Comparison of ENCODE assay signal across 13 cellular contexts in the genomic region with DNA sequence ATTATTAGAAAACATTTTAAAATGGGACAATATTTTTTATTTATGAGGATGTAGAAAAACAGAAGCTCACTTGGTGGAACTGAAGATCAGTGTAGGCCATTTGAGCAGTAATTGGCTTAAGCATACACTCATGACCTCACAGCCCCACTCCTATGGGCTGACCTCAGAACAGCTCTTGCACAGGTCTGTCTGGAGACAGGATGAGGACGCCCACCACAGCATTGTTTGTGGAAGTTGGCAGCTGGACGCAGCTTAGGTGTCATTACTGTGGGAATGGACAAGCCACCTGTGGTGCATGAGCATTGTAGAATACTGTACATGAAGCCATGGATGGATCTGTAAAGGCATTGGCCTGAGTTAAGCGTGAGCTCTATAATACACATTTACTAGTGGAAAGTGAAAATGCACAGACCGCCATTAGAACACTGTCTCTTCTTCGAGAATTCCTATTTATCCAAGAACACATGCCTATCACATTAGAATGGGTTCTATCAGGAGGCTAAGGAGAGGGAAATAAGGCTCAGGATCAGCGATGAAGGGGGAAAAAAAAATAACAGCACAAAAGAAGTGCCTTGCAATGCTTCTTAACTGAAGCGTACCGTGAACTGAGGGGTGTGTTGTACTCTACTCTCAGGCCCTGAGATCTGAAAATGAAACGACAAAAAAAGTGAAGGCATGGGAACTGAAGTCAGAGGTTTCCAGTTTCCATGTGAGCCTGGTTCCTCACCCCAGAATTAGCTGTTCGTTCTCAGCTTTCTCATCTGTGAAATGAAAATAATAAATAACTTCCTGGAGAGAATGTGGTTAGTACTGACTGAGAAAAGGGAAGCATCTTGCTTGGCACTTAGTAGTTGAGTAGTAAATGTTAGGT. TPM values are rescaled to one million over a fixed set of nuclear protein-coding genes. Genes with fewer than 3 reads are reported as not detected.
A peak's percentile ranks its signal among the peaks of the same experiment; 100 is the strongest.
DNase-seq lines count a peak whose midpoint lies in the region; ATAC-seq, FAIRE-seq and TF ChIP-seq lines count a peak whose summit lies in the region.
"Had no signal": no experiment of that assay in that cellular context is flagged by ENCODE, and none has a peak within 500 bp of the region (broad histone marks: within the 10 kb centered on the region; RNA-seq: fewer than 3 reads in every experiment).

No MANE protein-coding gene starts in this region.

- WGBS in small intestine, 3 donors = 75 to 83% (median 80%) methylated on average over 10 of the region's 10 CpGs

- no peak overlapping the region for H3K4me3 ChIP-seq in small intestine (ENCODE audit: low read depth in 1 of 2, low read length in 2 of 2)
- no peak overlapping the region for H3K4me3 ChIP-seq in foreskin fibroblast (ENCODE audit: low read depth in 1 of 2, low read length in 2 of 2)
- H3K4me3 ChIP-seq: body of pancreas had no signal

- H3K9me3 Mint-ChIP-seq in progenitor cell of endocrine pancreas (ENCODE audit: low read depth) = no peaks in the 10 kb centered on the region
- H3K9me3 Mint-ChIP-seq: activated T-cell treated with anti-CD3 and anti-CD28 coated beads, Interleukin-2, amount 50 U/mL, for 4 hours had no signal

- H3K9me3 ChIP-seq in small intestine (ENCODE audit: control insufficient read depth, low read depth) = no peaks in the 10 kb centered on the region
- H3K9me3 ChIP-seq: body of pancreas had no signal

- ATAC-seq in GM18517 (IDR thresholded peaks at IDR 0.05; ENCODE audit: unreplicated experiment) = peak; percentile 75
- peak; percentile 78 for ATAC-seq in GM21367 (IDR thresholded peaks at IDR 0.05; ENCODE audit: unreplicated experiment)
- peak; percentile 59 for ATAC-seq in HG03039 (IDR thresholded peaks at IDR 0.05; ENCODE audit: unreplicated experiment)
- ATAC-seq: activated T-cell treated with anti-CD3 and anti-CD28 coated beads, Interleukin-2, amount 50 U/mL, for 4 hours; body of pancreas had no signal

- peaks cover 0 to 11% of the 10 kb centered on the region in 2 donors for H3K27me3 ChIP-seq in small intestine (ENCODE audit: control insufficient read depth in 2 of 2, insufficient read depth in 2 of 2, low read length in 2 of 2)
- H3K27me3 ChIP-seq: body of pancreas had no signal

- H3K36me3 ChIP-seq in small intestine (ENCODE audit: control insufficient read depth in 2 of 2, insufficient read depth in 2 of 2, low read length in 2 of 2) = no peaks in the 10 kb centered on the region

- no peak overlapping the region for H3K27ac ChIP-seq in small intestine (ENCODE audit: low read depth in 1 of 2, low read length in 1 of 2)
- H3K27ac ChIP-seq: body of pancreas had no signal

- peak; percentile 75 for DNase-seq in NCI-H146 (lab: John Stamatoyannopoulos, UW)
- no peak for DNase-seq in progenitor cell of endocrine pancreas (ENCODE audit: low spot score, unreplicated experiment)
- DNase-seq in small intestine = no peak
- DNase-seq in foreskin fibroblast = no peak
- DNase-seq in DMS153 treated with DMSO at 0.1 percent for 48 hours (lab: John Stamatoyannopoulos, UW; ENCODE audit: unreplicated experiment) = no peak
- DNase-seq: activated T-cell treated with anti-CD3 and anti-CD28 coated beads, Interleukin-2, amount 50 U/mL, for 4 hours; body of pancreas; COR-L47; NCI-H2081 had no signal

- no peak overlapping the region for H3K4me3 Mint-ChIP-seq in progenitor cell of endocrine pancreas (ENCODE audit: low read depth)
- H3K4me3 Mint-ChIP-seq: activated T-cell treated with anti-CD3 and anti-CD28 coated beads, Interleukin-2, amount 50 U/mL, for 4 hours had no signal

- H3K4me1 Mint-ChIP-seq in progenitor cell of endocrine pancreas (ENCODE audit: low read depth) = no peaks in the 10 kb centered on the region

- no peak for FAIRE-seq in small intestine (lab: Jason Lieb, UNC)
- FAIRE-seq: RCC 7860 had no signal

- H3K27me3 Mint-ChIP-seq in progenitor cell of endocrine pancreas = peaks cover 43% of the 10 kb centered on the region

- no peak for TF ChIP-seq CTCF in progenitor cell of endocrine pancreas (IDR thresholded peaks at IDR 0.05; ENCODE audit: unreplicated experiment)
- no peak for TF ChIP-seq CTCF in foreskin fibroblast (IDR thresholded peaks at IDR 0.05; ENCODE audit: low read depth, low read length)

- no peaks in the 10 kb centered on the region for H3K36me3 Mint-ChIP-seq in progenitor cell of endocrine pancreas (ENCODE audit: insufficient read depth)

- H3K4me1 ChIP-seq in small intestine (ENCODE audit: control insufficient read depth in 2 of 2, insufficient read depth in 1 of 2, low read depth in 1 of 2, low read length in 1 of 2) = no peaks in the 10 kb centered on the region
- H3K4me1 ChIP-seq: body of pancreas had no signal

- H3K27ac Mint-ChIP-seq in progenitor cell of endocrine pancreas = no peak overlapping the region

RNA-seq across cellular contexts. Expression of a gene that starts 33.6 kb away (rescaled TPM):
- total RNA-seq in progenitor cell of endocrine pancreas = not detected in 2 replicates
- polyA plus RNA-seq in small intestine = under 1 TPM in 1 of 3 donors, not detected in 2; 0.01 TPM
